In genomic region chr21:39610705-39611104, GRCh38 we compare ENCODE assay signal across 16 cellular contexts.
DNase-seq lines count a peak whose midpoint lies in the region; ATAC-seq and TF ChIP-seq lines count a peak whose summit lies in the region.
"Had no signal": no experiment of that assay in that cellular context is flagged by ENCODE, and none has a peak within 500 bp of the region (broad histone marks: within the 10 kb centered on the region; RNA-seq: fewer than 3 reads in every experiment).

No MANE protein-coding gene starts in this region.

- no peak for ATAC-seq in HG03460 (IDR thresholded peaks at IDR 0.05; ENCODE audit: unreplicated experiment)
- ATAC-seq in HG03280 (IDR thresholded peaks at IDR 0.05; ENCODE audit: unreplicated experiment): no peak
- ATAC-seq: left lobe of liver, T-helper 17 cell had no signal

- peak; percentile 35 for DNase-seq in ACHN
- DNase-seq in amniotic epithelial cell (ENCODE audit: low read depth): peak; percentile 5
- DNase-seq in islet precursor cell: peak; percentile 74
- no peak for DNase-seq in erythroblast (lab: John Stamatoyannopoulos, UW)
- no peak for DNase-seq in MV-4-11 (lab: John Stamatoyannopoulos, UW)
- DNase-seq: activated CD4-positive, alpha-beta T cell treated with anti-CD3 and anti-CD28 coated beads for 1 hour; cerebellar nuclear complex; NCI-H1048; NCI-H524 treated with DMSO at 0.1 percent for 48 hours; substantia nigra; T-helper 17 cell had no signal

- H3K4me1 ChIP-seq in HEK293 (ENCODE audit: control insufficient read depth, insufficient read depth, low read length): peaks cover 10% of the 10 kb centered on the region; the same call in 1 of the 2 replicates
- H3K4me1 ChIP-seq: BLaER1 had no signal

- CTCF ChIA-PET in HEK293 (lab: Yijun Ruan, JAX): interaction anchor here (0.7 to 1.5 kb wide), 2 partner anchors 66 to 93 kb away, joined by 4 to 12 read pairs; no protein-coding TSS in a partner anchor

- in situ Hi-C loops in ACHN (cut with HindIII; ENCODE audit: low pct_ligation_motif_present, low pct_unique_long_range_greater_than_20kb, low sequenced_read_pairs): no loop called here

- no peaks in the 10 kb centered on the region for H3K36me3 ChIP-seq in HEK293 (ENCODE audit: control insufficient read depth in 2 of 2, insufficient read depth in 1 of 2, low read length in 2 of 2)
- H3K36me3 ChIP-seq: BLaER1 had no signal

- no peak for TF ChIP-seq CTCF in HEK293 (tag by site-specific recombination; IDR thresholded peaks at IDR 0.05)

- H3K4me3 ChIP-seq in HEK293 (ENCODE audit: low read depth, low read length): no peak overlapping the region
- H3K4me3 ChIP-seq: BLaER1 had no signal

- POLR2A ChIA-PET in HEK293 (lab: Yijun Ruan, JAX): interaction anchor here (0.5 to 0.8 kb wide), 3 partner anchors 11 to 90 kb away, joined by 3 to 6 read pairs (median 3); no protein-coding TSS in a partner anchor

- no peak overlapping the region for H3K27ac ChIP-seq in HEK293 (ENCODE audit: extremely low read depth, low read depth, low read length)
- H3K27ac ChIP-seq: BLaER1 had no signal

- H3K9me3 ChIP-seq in HEK293 (ENCODE audit: control insufficient read depth, insufficient read depth, low read depth, low read length): no peaks in the 10 kb centered on the region

- no peak for TF ChIP-seq POLR2A in erythroblast (IDR thresholded peaks at IDR 0.05; ENCODE audit: low read length)

TF ChIP-seq in HEK293, 187 proteins besides CTCF, POLR2A, EP300 and RAD21 (continues in another document):
- TF ChIP-seq ZNF555 (tag by site-specific recombination; conservative IDR thresholded peaks at IDR 0.05) (no peak), ZNF560 (tag by site-specific recombination; IDR thresholded peaks at IDR 0.05; ENCODE audit: borderline replicate concordance) (no peak), MEIS1 (CRISPR knock-in tag; IDR thresholded peaks at IDR 0.05; ENCODE audit: borderline replicate concordance) (no peak), ZNF311 (tag by site-specific recombination; IDR thresholded peaks at IDR 0.05; ENCODE audit: borderline replicate concordance) (no peak), ZNF140 (tag by site-specific recombination; IDR thresholded peaks at IDR 0.05) (no peak), PATZ1 (tag by site-specific recombination; IDR thresholded peaks at IDR 0.05) (peak; percentile 56), BCL6B (tag by site-specific recombination; IDR thresholded peaks at IDR 0.05) (no peak), ZNF488 (tag by site-specific recombination; IDR thresholded peaks at IDR 0.05) (no peak), ZNF341 (tag by site-specific recombination; IDR thresholded peaks at IDR 0.05; ENCODE audit: low read depth) (no peak), ZNF112 (tag by site-specific recombination; IDR thresholded peaks at IDR 0.05) (no peak), ZNF660 (tag by site-specific recombination; IDR thresholded peaks at IDR 0.05) (no peak), SP7 (tag by site-specific recombination; IDR thresholded peaks at IDR 0.05) (peak; percentile 74), ZSCAN4 (tag by site-specific recombination; IDR thresholded peaks at IDR 0.05) (no peak), ZNF571 (tag by site-specific recombination; IDR thresholded peaks at IDR 0.05) (no peak), ZNF626 (tag by site-specific recombination; IDR thresholded peaks at IDR 0.05) (no peak), ZNF221 (tag by site-specific recombination; IDR thresholded peaks at IDR 0.05; ENCODE audit: borderline replicate concordance) (no peak), ZNF624 (tag by site-specific recombination; IDR thresholded peaks at IDR 0.05) (no peak), YY2 (tag by site-specific recombination; IDR thresholded peaks at IDR 0.05) (no peak), ZNF155 (tag by site-specific recombination; IDR thresholded peaks at IDR 0.05) (no peak), BCL11B (tag by site-specific recombination; IDR thresholded peaks at IDR 0.05; ENCODE audit: low read depth) (no peak), ZNF670 (tag by site-specific recombination; IDR thresholded peaks at IDR 0.05; ENCODE audit: low read depth) (no peak), WT1 (tag by site-specific recombination; IDR thresholded peaks at IDR 0.05) (peak; percentile 86), KLF7 (tag by site-specific recombination; IDR thresholded peaks at IDR 0.05; ENCODE audit: borderline replicate concordance) (no peak), ZNF473 (tag by site-specific recombination; IDR thresholded peaks at IDR 0.05) (no peak)
- TF ChIP-seq, protein P1, sequence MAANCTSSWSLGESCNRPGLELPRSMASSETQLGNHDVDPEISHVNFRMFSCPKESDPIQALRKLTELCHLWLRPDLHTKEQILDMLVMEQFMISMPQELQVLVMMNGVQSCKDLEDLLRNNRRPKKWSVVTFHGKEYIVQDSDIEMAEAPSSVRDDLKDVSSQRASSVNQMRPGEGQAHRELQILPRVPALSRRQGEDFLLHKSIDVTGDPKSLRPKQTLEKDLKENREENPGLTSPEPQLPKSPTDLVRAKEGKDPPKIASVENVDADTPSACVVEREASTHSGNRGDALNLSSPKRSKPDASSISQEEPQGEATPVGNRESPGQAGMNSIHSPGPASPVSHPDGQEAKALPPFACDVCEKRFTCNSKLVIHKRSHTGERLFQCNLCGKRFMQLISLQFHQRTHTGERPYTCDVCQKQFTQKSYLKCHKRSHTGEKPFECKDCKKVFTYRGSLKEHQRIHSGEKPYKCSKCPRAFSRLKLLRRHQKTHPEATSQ (tag by site-specific recombination; IDR thresholded peaks at IDR 0.05): no peak
- TF ChIP-seq, protein P2, sequence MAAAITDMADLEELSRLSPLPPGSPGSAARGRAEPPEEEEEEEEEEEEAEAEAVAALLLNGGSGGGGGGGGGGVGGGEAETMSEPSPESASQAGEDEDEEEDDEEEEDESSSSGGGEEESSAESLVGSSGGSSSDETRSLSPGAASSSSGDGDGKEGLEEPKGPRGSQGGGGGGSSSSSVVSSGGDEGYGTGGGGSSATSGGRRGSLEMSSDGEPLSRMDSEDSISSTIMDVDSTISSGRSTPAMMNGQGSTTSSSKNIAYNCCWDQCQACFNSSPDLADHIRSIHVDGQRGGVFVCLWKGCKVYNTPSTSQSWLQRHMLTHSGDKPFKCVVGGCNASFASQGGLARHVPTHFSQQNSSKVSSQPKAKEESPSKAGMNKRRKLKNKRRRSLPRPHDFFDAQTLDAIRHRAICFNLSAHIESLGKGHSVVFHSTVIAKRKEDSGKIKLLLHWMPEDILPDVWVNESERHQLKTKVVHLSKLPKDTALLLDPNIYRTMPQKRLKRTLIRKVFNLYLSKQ (tag by site-specific recombination; IDR thresholded peaks at IDR 0.05; ENCODE audit: borderline replicate concordance): no peak

Comparison
In these comparisons a context has a peak if more than half of its experiments do, and no peak if none do; other contexts are left out.
1. DNase-seq: peak in ACHN (single experiment), amniotic epithelial cell (single experiment) and islet precursor cell (single experiment); none in erythroblast (0 of 2) and MV-4-11 (single experiment).